Comparison of ENCODE assay signal across 22 cellular contexts in genomic region chr6:166433096-166433495, GRCh38. TPM values are rescaled to one million over a fixed set of nuclear protein-coding genes. Genes with fewer than 3 reads are reported as not detected.
DNase-seq lines count a peak whose midpoint lies in the region; ATAC-seq and TF ChIP-seq lines count a peak whose summit lies in the region.
"Had no signal": no experiment of that assay in that cellular context is flagged by ENCODE, and none has a peak within 500 bp of the region (broad histone marks: within the 10 kb centered on the region; RNA-seq: fewer than 3 reads in every experiment).

No MANE protein-coding gene starts in this region.

- H3K4me1 ChIP-seq in GM23338 (ENCODE audit: insufficient read depth), result no peaks in the 10 kb centered on the region

- peaks cover 5% of the 10 kb centered on the region for H3K36me3 Mint-ChIP-seq in activated T-cell treated with anti-CD3 and anti-CD28 coated beads, Interleukin-2, amount 50 U/mL, for 4 hours (ENCODE audit: insufficient read depth)
- H3K36me3 Mint-ChIP-seq in GM23338 (ENCODE audit: low read depth), result peaks cover 40% of the 10 kb centered on the region

- no peaks in the 10 kb centered on the region for H3K9me2 ChIP-seq in GM23338 (ENCODE audit: insufficient read depth)

- no peak overlapping the region for H2AFZ ChIP-seq in GM23338
- H2AFZ ChIP-seq: GM23248 had no signal

- no peak overlapping the region for H3K4me3 Mint-ChIP-seq in activated T-cell treated with anti-CD3 and anti-CD28 coated beads, Interleukin-2, amount 50 U/mL, for 4 hours
- no peak overlapping the region for H3K4me3 Mint-ChIP-seq in GM23338
- H3K4me3 Mint-ChIP-seq: H9, HFFc6 had no signal

- no peaks in the 10 kb centered on the region for H4K20me1 ChIP-seq in GM23338 (replicated peaks; ENCODE audit: insufficient read depth)

- H3K4me3 ChIP-seq in GM23338, result no peak overlapping the region
- H3K4me3 ChIP-seq: GM23248 had no signal

- no peak for ATAC-seq in activated T-cell treated with anti-CD3 and anti-CD28 coated beads, Interleukin-2, amount 50 U/mL, for 4 hours
- no peak for ATAC-seq in GM23338
- ATAC-seq: HepG2, PC-3, Right ventricle myocardium inferior had no signal

- no peaks in the 10 kb centered on the region for H3K79me2 ChIP-seq in GM23338 (replicated peaks; ENCODE audit: insufficient read depth)

- no peak overlapping the region for H3K27ac Mint-ChIP-seq in GM23338
- H3K27ac Mint-ChIP-seq: HFFc6 had no signal

- no peaks in the 10 kb centered on the region for H3F3A ChIP-seq in GM23338 (replicated peaks; ENCODE audit: low read depth)

- no peaks in the 10 kb centered on the region for H3K27me3 Mint-ChIP-seq in activated T-cell treated with anti-CD3 and anti-CD28 coated beads, Interleukin-2, amount 50 U/mL, for 4 hours (ENCODE audit: low read depth)
- H3K27me3 Mint-ChIP-seq in GM23338 (ENCODE audit: insufficient read depth, low read depth, poor library complexity), result peaks cover 3% of the 10 kb centered on the region

- no peak overlapping the region for H3K27ac ChIP-seq in GM23338 (ENCODE audit: low read depth)
- H3K27ac ChIP-seq: GM23248 had no signal

- H3K27me3 ChIP-seq in GM23338 (ENCODE audit: insufficient read depth), result no peaks in the 10 kb centered on the region

- TF ChIP-seq CTCF in GM23338 (conservative IDR thresholded peaks at IDR 0.05; ENCODE audit: low read depth in 2 of 2), result no peak

- peaks cover 11% of the 10 kb centered on the region for H3K4me1 Mint-ChIP-seq in activated T-cell treated with anti-CD3 and anti-CD28 coated beads, Interleukin-2, amount 50 U/mL, for 4 hours (ENCODE audit: low read depth)
- H3K4me1 Mint-ChIP-seq in GM23338, result no peaks in the 10 kb centered on the region

- no peak overlapping the region for H3K4me2 ChIP-seq in GM23338

- DNase-seq in activated CD8-positive, alpha-beta memory T cell treated with anti-CD3 and anti-CD28 coated beads for 24 hours, result peak; percentile 41
- no peak for DNase-seq in activated CD8-positive, alpha-beta memory T cell treated with anti-CD3 and anti-CD28 coated beads, Interleukin-2, amount 50 U/mL, for 4 hours
- DNase-seq in NCI-H82 (lab: John Stamatoyannopoulos, UW) (peak; percentile 95), left kidney (ENCODE audit: low read depth, low spot score) (peak; percentile 44), GM23338 (ENCODE audit: low spot score) (no peak)
- no peak for DNase-seq in activated T-cell treated with anti-CD3 and anti-CD28 coated beads, Interleukin-2, amount 50 U/mL, for 4 hours
- DNase-seq in activated naive CD4-positive, alpha-beta T cell treated with anti-CD3 and anti-CD28 coated beads, Interleukin-2, amount 50 U/mL, for 16 hours, result no peak
- DNase-seq: 8988T; ACHN; GM23248; H9; HFFc6; Kasumi-1; NCI-H1092 treated with DMSO at 0.1 percent for 48 hours; NCI-H1436 treated with DMSO at 0.1 percent for 48 hours; NCI-H1930; NCI-H2107; NCI-H446 treated with DMSO at 0.1 percent for 48 hours; NK-92 treated with Interleukin-12 subunit alpha and Interleukin-12 subunit beta, amount 100 ng/mL, for 24 hours; PC-3 had no signal

- peaks cover 4% of the 10 kb centered on the region for H3K9me3 Mint-ChIP-seq in activated T-cell treated with anti-CD3 and anti-CD28 coated beads, Interleukin-2, amount 50 U/mL, for 4 hours
- peaks cover 6% of the 10 kb centered on the region; the same call in 2 of the 3 replicates for H3K9me3 Mint-ChIP-seq in GM23338

- H3K36me3 ChIP-seq in GM23338 (ENCODE audit: insufficient read depth), result no peaks in the 10 kb centered on the region; the same call in 1 of the 2 replicates

TF ChIP-seq in GM23338, 12 proteins besides CTCF, POLR2A, EP300 and RAD21:
- TF ChIP-seq EZH2 (IDR thresholded peaks at IDR 0.05; ENCODE audit: low read depth, unreplicated experiment) (no peak), STAT1 (IDR thresholded peaks at IDR 0.05; ENCODE audit: unreplicated experiment) (no peak)

RNA-seq across cellular contexts. Expression of gene MPC1, which starts 50.4 kb away (rescaled TPM):
- 10 to 100 TPM; 17.9 to 24.6 (median 24.0) TPM for total RNA-seq in activated T-cell treated with anti-CD3 and anti-CD28 coated beads, Interleukin-2, amount 50 U/mL, for 4 hours
- 15.5 and 23.4 TPM in 2 replicates for total RNA-seq in GM23338 (2014; rRNA removed; shearing (Covaris generic))
- 39.4 and 41.9 TPM in 2 replicates for polyA plus RNA-seq in GM23338 (2016; fragmentation: Nextera tagmentation; extraction: Ambion mirVana)

Comparison
In these comparisons a context has a peak if more than half of its experiments do, and no peak if none do; other contexts are left out.
1. DNase-seq: peak in activated CD8-positive, alpha-beta memory T cell treated with anti-CD3 and anti-CD28 coated beads for 24 hours (single experiment), NCI-H82 (single experiment) and left kidney (single experiment); none in activated CD8-positive, alpha-beta memory T cell treated with anti-CD3 and anti-CD28 coated beads, Interleukin-2, amount 50 U/mL, for 4 hours (single experiment), activated T-cell treated with anti-CD3 and anti-CD28 coated beads, Interleukin-2, amount 50 U/mL, for 4 hours (single experiment), activated naive CD4-positive, alpha-beta T cell treated with anti-CD3 and anti-CD28 coated beads, Interleukin-2, amount 50 U/mL, for 16 hours (single experiment) and GM23338 (single experiment).